Comparison of ENCODE assay signal across 18 cellular contexts in the genomic region with DNA sequence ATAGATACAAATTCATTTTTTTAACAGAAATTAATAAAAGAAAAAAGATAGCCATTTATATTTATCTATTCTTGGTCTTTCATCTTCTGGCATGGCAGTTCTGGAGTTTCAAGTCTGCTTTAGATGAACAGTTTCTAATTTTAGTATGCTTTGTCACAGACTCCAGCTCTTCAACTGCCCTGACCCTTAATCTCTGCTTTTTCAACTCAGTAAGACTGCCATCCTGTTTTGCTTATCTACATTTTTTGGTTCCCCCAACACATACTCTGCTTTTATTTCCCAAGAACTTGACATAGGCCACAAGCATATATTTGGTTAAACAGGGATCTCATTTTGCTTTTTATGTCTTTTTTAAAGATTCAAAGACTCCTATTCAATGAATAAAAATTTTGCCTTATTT.
"Had no signal": no experiment of that assay in that cellular context is flagged by ENCODE, and none has a peak within 500 bp of the region (broad histone marks: within the 10 kb centered on the region; RNA-seq: fewer than 3 reads in every experiment).

No MANE protein-coding gene starts in this region.

- H3K4me2 ChIP-seq: neural progenitor cell had no signal

- H3K27me3 ChIP-seq: esophagus squamous epithelium, foreskin keratinocyte, neural progenitor cell, ovary, right lobe of liver, spleen, upper lobe of left lung had no signal

- H3K9me3 ChIP-seq: esophagus squamous epithelium, ovary, right lobe of liver, spleen, upper lobe of left lung had no signal

- DNase-seq: activated CD4-positive, CD25-positive, alpha-beta regulatory T cell treated with anti-CD3 and anti-CD28 coated beads, Interleukin-2, amount 50 U/mL, for 72 hours; activated naive CD4-positive, alpha-beta T cell treated with anti-CD3 and anti-CD28 coated beads for 36 hours; activated naive CD8-positive, alpha-beta T cell treated with anti-CD3 and anti-CD28 coated beads, Interleukin-2, amount 50 U/mL, for 24 hours; activated T-cell treated with anti-CD3 and anti-CD28 coated beads for 4 hours; caudate nucleus; effector CD8-positive, alpha-beta T cell; esophagus squamous epithelium; foreskin keratinocyte; glutamatergic neuron; hypothalamus; ovary; right lobe of liver; spleen; stimulated activated naive CD8-positive, alpha-beta T cell treated with anti-CD3 and anti-CD28 coated beads, Interleukin-15, amount 100 ng/mL, for 72 hours; upper lobe of left lung had no signal

- H3K36me3 ChIP-seq: esophagus squamous epithelium, neural progenitor cell, ovary, right lobe of liver, spleen, upper lobe of left lung had no signal

- H2AFZ ChIP-seq: neural progenitor cell had no signal

- H3K4me3 ChIP-seq: coronary artery, esophagus squamous epithelium, neural progenitor cell, ovary, right lobe of liver, spleen, upper lobe of left lung had no signal

- ATAC-seq: activated naive CD8-positive, alpha-beta T cell treated with anti-CD3 and anti-CD28 coated beads, Interleukin-2, amount 50 U/mL, for 24 hours; activated T-helper 17 cell treated with anti-CD3 and anti-CD28 coated beads, Interleukin-2, amount 50 U/mL, for 72 hours; foreskin keratinocyte; right lobe of liver; stimulated activated naive CD8-positive, alpha-beta T cell treated with anti-CD3 and anti-CD28 coated beads, Interleukin-15, amount 100 ng/mL, for 72 hours had no signal

- H3K27ac ChIP-seq: coronary artery, esophagus squamous epithelium, foreskin keratinocyte, neural progenitor cell, ovary, right lobe of liver, spleen, upper lobe of left lung had no signal

- H3K4me1 ChIP-seq: esophagus squamous epithelium, right lobe of liver, spleen, upper lobe of left lung had no signal
